1 cellular context compared by ENCODE assay signal in the genomic region with DNA sequence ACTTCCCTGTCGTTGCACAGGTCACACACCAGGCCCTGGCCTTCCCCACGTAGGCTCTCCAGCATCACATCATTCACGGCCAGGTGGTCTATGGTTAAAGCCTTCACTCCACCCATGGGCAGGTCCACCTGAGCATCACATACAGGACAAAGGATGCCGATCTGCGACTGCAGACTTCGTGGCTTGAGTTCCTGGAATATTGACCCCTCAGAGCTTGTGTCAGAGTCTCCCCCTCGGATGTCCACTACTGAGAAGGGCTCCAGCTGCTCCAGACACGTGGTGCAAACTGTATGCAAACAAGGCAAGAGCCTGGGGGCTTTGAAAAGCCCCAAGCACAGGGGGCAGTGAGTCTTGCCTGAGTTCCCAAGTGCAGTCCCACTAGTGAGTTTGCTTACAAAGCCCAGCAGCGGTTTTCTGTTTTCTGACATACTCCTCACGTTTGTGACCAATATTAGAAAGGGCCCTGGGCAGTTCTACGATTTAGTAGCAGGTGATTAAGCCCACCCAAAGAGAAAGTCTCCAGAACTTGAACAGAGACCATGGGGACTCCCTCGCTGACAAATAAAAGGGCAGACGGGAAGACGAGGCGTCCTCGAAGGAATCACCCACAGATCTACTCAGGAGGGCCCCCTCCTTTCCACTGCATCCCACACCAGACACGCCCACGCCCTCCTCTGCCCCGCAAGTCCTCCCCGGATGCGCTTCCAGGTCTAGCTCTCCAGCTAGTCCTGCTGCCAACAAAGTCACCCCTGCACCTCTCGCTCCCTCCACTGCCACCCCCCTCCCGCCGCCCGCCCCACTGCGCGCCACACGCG.
TF ChIP-seq lines count a peak whose summit lies in the region.

No MANE protein-coding gene starts in this region.

TF ChIP-seq in K562, 482 proteins besides CTCF, POLR2A, EP300 and RAD21:
- TF ChIP-seq, protein P1, sequence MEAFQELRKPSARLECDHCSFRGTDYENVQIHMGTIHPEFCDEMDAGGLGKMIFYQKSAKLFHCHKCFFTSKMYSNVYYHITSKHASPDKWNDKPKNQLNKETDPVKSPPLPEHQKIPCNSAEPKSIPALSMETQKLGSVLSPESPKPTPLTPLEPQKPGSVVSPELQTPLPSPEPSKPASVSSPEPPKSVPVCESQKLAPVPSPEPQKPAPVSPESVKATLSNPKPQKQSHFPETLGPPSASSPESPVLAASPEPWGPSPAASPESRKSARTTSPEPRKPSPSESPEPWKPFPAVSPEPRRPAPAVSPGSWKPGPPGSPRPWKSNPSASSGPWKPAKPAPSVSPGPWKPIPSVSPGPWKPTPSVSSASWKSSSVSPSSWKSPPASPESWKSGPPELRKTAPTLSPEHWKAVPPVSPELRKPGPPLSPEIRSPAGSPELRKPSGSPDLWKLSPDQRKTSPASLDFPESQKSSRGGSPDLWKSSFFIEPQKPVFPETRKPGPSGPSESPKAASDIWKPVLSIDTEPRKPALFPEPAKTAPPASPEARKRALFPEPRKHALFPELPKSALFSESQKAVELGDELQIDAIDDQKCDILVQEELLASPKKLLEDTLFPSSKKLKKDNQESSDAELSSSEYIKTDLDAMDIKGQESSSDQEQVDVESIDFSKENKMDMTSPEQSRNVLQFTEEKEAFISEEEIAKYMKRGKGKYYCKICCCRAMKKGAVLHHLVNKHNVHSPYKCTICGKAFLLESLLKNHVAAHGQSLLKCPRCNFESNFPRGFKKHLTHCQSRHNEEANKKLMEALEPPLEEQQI (IDR thresholded peaks at IDR 0.05) = no peak
- TF ChIP-seq NR2C2 (CRISPR knock-in tag; IDR thresholded peaks at IDR 0.05) = no peak
- peak; percentile 32; the same call in 1 of the 2 replicates for TF ChIP-seq NR2C2 (tag; IDR thresholded peaks at IDR 0.05)
- 0 out of 4 replicates have a peak, but pooled peaks of 1 of the 2 experiments have one; percentile 17 for TF ChIP-seq HDAC1 (IDR thresholded peaks at IDR 0.05)
- peak in 1 of 2 experiments; percentile 35; a peak in 1 of 4 replicates for TF ChIP-seq FOXA3 (CRISPR knock-in tag; conservative IDR thresholded peaks at IDR 0.05 in 1 of 2, IDR thresholded peaks at IDR 0.05 in 1 of 2)
- no peak for TF ChIP-seq DIDO1 (tag; IDR thresholded peaks at IDR 0.05; ENCODE audit: low read depth)
- 0 out of 2 replicates have a peak, but pooled peaks have one; percentile 38 for TF ChIP-seq SP1 (CRISPR knock-in tag; IDR thresholded peaks at IDR 0.05)
- TF ChIP-seq, protein P2, sequence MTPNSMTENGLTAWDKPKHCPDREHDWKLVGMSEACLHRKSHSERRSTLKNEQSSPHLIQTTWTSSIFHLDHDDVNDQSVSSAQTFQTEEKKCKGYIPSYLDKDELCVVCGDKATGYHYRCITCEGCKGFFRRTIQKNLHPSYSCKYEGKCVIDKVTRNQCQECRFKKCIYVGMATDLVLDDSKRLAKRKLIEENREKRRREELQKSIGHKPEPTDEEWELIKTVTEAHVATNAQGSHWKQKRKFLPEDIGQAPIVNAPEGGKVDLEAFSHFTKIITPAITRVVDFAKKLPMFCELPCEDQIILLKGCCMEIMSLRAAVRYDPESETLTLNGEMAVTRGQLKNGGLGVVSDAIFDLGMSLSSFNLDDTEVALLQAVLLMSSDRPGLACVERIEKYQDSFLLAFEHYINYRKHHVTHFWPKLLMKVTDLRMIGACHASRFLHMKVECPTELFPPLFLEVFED (CRISPR knock-in tag; conservative IDR thresholded peaks at IDR 0.05) = 0 out of 2 replicates have a peak, but pooled peaks have one; percentile 4
- TF ChIP-seq ZNF76 (CRISPR knock-in tag; IDR thresholded peaks at IDR 0.05; ENCODE audit: borderline replicate concordance) = no peak
- no peak for TF ChIP-seq SMAD3 (CRISPR knock-in tag; conservative IDR thresholded peaks at IDR 0.05)
- TF ChIP-seq, protein P3, sequence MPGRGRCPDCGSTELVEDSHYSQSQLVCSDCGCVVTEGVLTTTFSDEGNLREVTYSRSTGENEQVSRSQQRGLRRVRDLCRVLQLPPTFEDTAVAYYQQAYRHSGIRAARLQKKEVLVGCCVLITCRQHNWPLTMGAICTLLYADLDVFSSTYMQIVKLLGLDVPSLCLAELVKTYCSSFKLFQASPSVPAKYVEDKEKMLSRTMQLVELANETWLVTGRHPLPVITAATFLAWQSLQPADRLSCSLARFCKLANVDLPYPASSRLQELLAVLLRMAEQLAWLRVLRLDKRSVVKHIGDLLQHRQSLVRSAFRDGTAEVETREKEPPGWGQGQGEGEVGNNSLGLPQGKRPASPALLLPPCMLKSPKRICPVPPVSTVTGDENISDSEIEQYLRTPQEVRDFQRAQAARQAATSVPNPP (IDR thresholded peaks at IDR 0.05; ENCODE audit: borderline replicate concordance, insufficient read depth, insufficient read length) = no peak
- 0 out of 2 replicates have a peak, but pooled peaks have one; percentile 62 for TF ChIP-seq GATAD2A (IDR thresholded peaks at IDR 0.05)
- peak; percentile 83 for TF ChIP-seq EGR1 (conservative IDR thresholded peaks at IDR 0.05)
- 0 out of 2 replicates have a peak, but pooled peaks have one; percentile 2 for TF ChIP-seq ZBTB7A (IDR thresholded peaks at IDR 0.05; ENCODE audit: borderline replicate concordance, control insufficient read depth, low read depth, low read length)
- TF ChIP-seq HCFC1 (IDR thresholded peaks at IDR 0.05; ENCODE audit: low read depth, low read length) = no peak
- TF ChIP-seq ZKSCAN8 (CRISPR knock-in tag; IDR thresholded peaks at IDR 0.05) = no peak
- TF ChIP-seq MAZ (CRISPR knock-in tag; conservative IDR thresholded peaks at IDR 0.05 in 1 of 2, IDR thresholded peaks at IDR 0.05 in 1 of 2) = 0 out of 4 replicates have a peak, but pooled peaks of 1 of the 2 experiments have one; percentile 11
- peak; percentile 22; the same call in 1 of the 2 replicates for TF ChIP-seq ZNF263 (CRISPR knock-in tag; IDR thresholded peaks at IDR 0.05; ENCODE audit: borderline replicate concordance)
- TF ChIP-seq HNRNPLL (IDR thresholded peaks at IDR 0.05; ENCODE audit: low read depth, low read length, poor library complexity, severe bottlenecking) = peak; percentile 22
- TF ChIP-seq, protein P4, sequence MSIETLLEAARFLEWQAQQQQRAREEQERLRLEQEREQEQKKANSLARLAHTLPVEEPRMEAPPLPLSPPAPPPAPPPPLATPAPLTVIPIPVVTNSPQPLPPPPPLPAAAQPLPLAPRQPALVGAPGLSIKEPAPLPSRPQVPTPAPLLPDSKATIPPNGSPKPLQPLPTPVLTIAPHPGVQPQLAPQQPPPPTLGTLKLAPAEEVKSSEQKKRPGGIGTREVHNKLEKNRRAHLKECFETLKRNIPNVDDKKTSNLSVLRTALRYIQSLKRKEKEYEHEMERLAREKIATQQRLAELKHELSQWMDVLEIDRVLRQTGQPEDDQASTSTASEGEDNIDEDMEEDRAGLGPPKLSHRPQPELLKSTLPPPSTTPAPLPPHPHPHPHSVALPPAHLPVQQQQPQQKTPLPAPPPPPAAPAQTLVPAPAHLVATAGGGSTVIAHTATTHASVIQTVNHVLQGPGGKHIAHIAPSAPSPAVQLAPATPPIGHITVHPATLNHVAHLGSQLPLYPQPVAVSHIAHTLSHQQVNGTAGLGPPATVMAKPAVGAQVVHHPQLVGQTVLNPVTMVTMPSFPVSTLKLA (conservative IDR thresholded peaks at IDR 0.05) = 0 out of 4 replicates have a peak, but pooled peaks of 1 of the 2 experiments have one; percentile 18
